ENCODE assay signal across 27 cellular contexts in the genomic region with DNA sequence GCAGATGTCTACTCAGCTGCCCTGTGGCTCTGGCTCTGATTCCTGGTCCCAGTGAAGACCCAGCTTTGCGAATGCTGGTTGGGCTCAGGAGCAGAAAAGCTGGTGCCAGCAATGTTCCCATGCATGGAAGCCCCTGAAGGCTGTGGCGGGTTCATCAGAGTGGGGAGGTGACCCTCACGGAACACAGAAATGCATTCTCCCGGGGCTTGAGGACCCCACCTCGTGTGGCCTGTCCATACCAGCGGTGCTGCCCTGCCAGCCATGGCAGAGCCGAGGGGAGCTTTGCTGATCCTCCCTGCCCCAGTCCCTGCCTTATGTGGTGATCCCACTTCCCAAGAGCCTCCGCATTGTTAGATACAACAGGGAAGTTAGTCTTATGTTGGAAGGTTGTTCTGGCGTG.
"Had no signal": no experiment of that assay in that cellular context is flagged by ENCODE, and none has a peak within 500 bp of the region (broad histone marks: within the 10 kb centered on the region; RNA-seq: fewer than 3 reads in every experiment).

No MANE protein-coding gene starts in this region.

- H3K27me3 ChIP-seq: heart left ventricle, neutrophil, ovary, right atrium auricular region, suprapubic skin, tibial artery, upper lobe of right lung had no signal

- H3K27me3 Mint-ChIP-seq: progenitor cell of endocrine pancreas had no signal

- H3K27ac ChIP-seq: heart left ventricle, left ventricle myocardium inferior, neutrophil, ovary, right atrium auricular region, skin epidermis, suprapubic skin, thoracic aorta, tibial artery, upper lobe of right lung had no signal

- H3K4me1 ChIP-seq: left ventricle myocardium inferior, right atrium auricular region, upper lobe of right lung had no signal

- H3K9me3 ChIP-seq: neutrophil, ovary had no signal

- H3K36me3 ChIP-seq: heart left ventricle, left ventricle myocardium inferior, neutrophil, ovary, right atrium auricular region, suprapubic skin, thoracic aorta, tibial artery, upper lobe of right lung had no signal

- DNase-seq: heart left ventricle; hypothalamus; immature natural killer cell; left ventricle myocardium inferior; mammary epithelial cell; mesenchymal stem cell; naive thymus-derived CD8-positive, alpha-beta T cell; occipital lobe; ovary; stimulated activated CD4-positive, alpha-beta T cell treated with anti-CD3 and anti-CD28 coated beads, Interleukin-12 subunit alpha, Interleukin-12 subunit beta, amount 100 ng/mL, for 4 hours; stimulated activated CD4-positive, alpha-beta T cell treated with anti-CD3 and anti-CD28 coated beads, Interleukin-15, amount 100 ng/mL, for 24 hours; stimulated activated CD4-positive, alpha-beta T cell treated with anti-CD3 and anti-CD28 coated beads, Interleukin-2, amount 100 ng/mL, for 24 hours; stimulated activated CD4-positive, alpha-beta T cell treated with anti-CD3 and anti-CD28 coated beads, Interleukin-4, amount 100 ng/mL, for 1 hour; stimulated activated naive CD4-positive, alpha-beta T cell; tibial artery; trophoblast cell; upper lobe of right lung had no signal

- H3K4me3 ChIP-seq: heart left ventricle, left ventricle myocardium inferior, ovary, right atrium auricular region, skin epidermis, suprapubic skin, thoracic aorta, tibial artery, upper lobe of right lung had no signal

- H3K27ac Mint-ChIP-seq: immature natural killer cell; naive thymus-derived CD8-positive, alpha-beta T cell; nephron; progenitor cell of endocrine pancreas; stimulated activated naive CD8-positive, alpha-beta T cell treated with anti-CD3 and anti-CD28 coated beads, Interleukin-15, Interleukin-2, amounts not matched to agents 100 ng/mL and 50 ng/mL, for 24 hours had no signal

- H3K4me1 Mint-ChIP-seq: immature natural killer cell; naive thymus-derived CD8-positive, alpha-beta T cell; neural crest cell had no signal

- ATAC-seq: heart left ventricle; naive thymus-derived CD8-positive, alpha-beta T cell; sciatic nerve; upper lobe of right lung had no signal

- H3K4me3 Mint-ChIP-seq: immature natural killer cell; naive thymus-derived CD8-positive, alpha-beta T cell; nephron; neural crest cell; stimulated activated naive CD8-positive, alpha-beta T cell treated with anti-CD3 and anti-CD28 coated beads, Interleukin-15, Interleukin-2, amounts not matched to agents 100 ng/mL and 50 ng/mL, for 24 hours had no signal
